Comparison of ENCODE assay signal across 18 cellular contexts in the genomic region with DNA sequence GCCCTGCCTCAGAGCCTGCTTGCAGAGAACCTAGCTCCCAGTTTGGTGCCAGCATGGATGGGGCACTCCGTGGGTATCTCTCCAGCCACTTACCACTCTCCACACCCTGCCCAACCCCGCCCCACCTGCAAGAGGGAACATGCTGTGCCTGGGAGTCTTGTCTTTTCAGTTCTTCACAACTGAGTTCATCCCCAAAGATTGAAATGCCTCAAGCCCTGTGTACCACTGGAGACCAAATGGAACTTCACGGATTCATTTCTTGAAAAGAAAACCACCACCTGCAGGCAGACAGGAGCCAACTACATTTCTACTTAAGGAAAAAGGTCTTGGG. TPM values are rescaled to one million over a fixed set of nuclear protein-coding genes. Genes with fewer than 3 reads are reported as not detected.
DNase-seq lines count a peak whose midpoint lies in the region; ATAC-seq and TF ChIP-seq lines count a peak whose summit lies in the region.
"Had no signal": no experiment of that assay in that cellular context is flagged by ENCODE, and none has a peak within 500 bp of the region (broad histone marks: within the 10 kb centered on the region; RNA-seq: fewer than 3 reads in every experiment).

No MANE protein-coding gene starts in this region.

- peak overlapping the region in 1 of 4 donors; percentile 13 for H3K4me3 Mint-ChIP-seq in CD4-positive, CD25-positive, alpha-beta regulatory T cell
- H3K4me3 Mint-ChIP-seq in CD8-positive, alpha-beta T cell: no peak overlapping the region
- H3K4me3 Mint-ChIP-seq: activated naive CD4-positive, alpha-beta T cell treated with anti-CD3 and anti-CD28 coated beads for 36 hours; H9; stimulated activated naive CD8-positive, alpha-beta T cell treated with anti-CD3 and anti-CD28 coated beads, Interleukin-15, Interleukin-2, amounts not matched to agents 100 ng/mL and 50 ng/mL, for 24 hours had no signal

- H3K27ac ChIP-seq in CD4-positive, CD25-positive, alpha-beta regulatory T cell (ENCODE audit: insufficient read depth, low read length, poor library complexity, severe bottlenecking): no peak overlapping the region
- H3K27ac ChIP-seq in CD8-positive, alpha-beta T cell (ENCODE audit: low read depth, low read length): no peak overlapping the region
- no peak overlapping the region for H3K27ac ChIP-seq in foreskin keratinocyte
- H3K27ac ChIP-seq: tibial artery had no signal

- POLR2A ChIA-PET in CD8-positive, alpha-beta T cell (lab: Charles Lee): interaction anchor here (1.3 to 1.4 kb wide), 2 partner anchors 11 to 23 kb away, joined by 3 to 9 read pairs; no protein-coding TSS in a partner anchor

- H3K9me3 ChIP-seq in CD4-positive, CD25-positive, alpha-beta regulatory T cell (ENCODE audit: control insufficient read depth in 2 of 2, low read length in 2 of 2): no peaks in the 10 kb centered on the region
- no peaks in the 10 kb centered on the region for H3K9me3 ChIP-seq in CD8-positive, alpha-beta T cell (ENCODE audit: low read length)
- H3K9me3 ChIP-seq: spleen, tibial artery had no signal

- H3K9me3 Mint-ChIP-seq in CD4-positive, CD25-positive, alpha-beta regulatory T cell: no peaks in the 10 kb centered on the region
- no peaks in the 10 kb centered on the region for H3K9me3 Mint-ChIP-seq in CD8-positive, alpha-beta T cell
- H3K9me3 Mint-ChIP-seq: activated naive CD4-positive, alpha-beta T cell treated with anti-CD3 and anti-CD28 coated beads for 36 hours; H9; stimulated activated naive CD8-positive, alpha-beta T cell treated with anti-CD3 and anti-CD28 coated beads, Interleukin-15, Interleukin-2, amounts not matched to agents 100 ng/mL and 50 ng/mL, for 24 hours had no signal

- H3K27me3 ChIP-seq in CD4-positive, CD25-positive, alpha-beta regulatory T cell (ENCODE audit: control insufficient read depth, insufficient read depth, low read length): no peaks in the 10 kb centered on the region
- H3K27me3 ChIP-seq in CD8-positive, alpha-beta T cell (ENCODE audit: insufficient read depth, low read length): no peaks in the 10 kb centered on the region
- H3K27me3 ChIP-seq in foreskin keratinocyte: no peaks in the 10 kb centered on the region
- H3K27me3 ChIP-seq: spleen, tibial artery had no signal

- peak overlapping the region; percentile 43 for H3K4me3 ChIP-seq in CD4-positive, CD25-positive, alpha-beta regulatory T cell (ENCODE audit: low read depth, low read length)
- no peak overlapping the region for H3K4me3 ChIP-seq in CD8-positive, alpha-beta T cell (ENCODE audit: low read depth, low read length)
- H3K4me3 ChIP-seq: spleen, tibial artery had no signal

- H3K27ac Mint-ChIP-seq in CD4-positive, CD25-positive, alpha-beta regulatory T cell: peak overlapping the region in 2 of 3 donors; percentile 54 to 60
- H3K27ac Mint-ChIP-seq in CD8-positive, alpha-beta T cell: peak overlapping the region; percentile 56

- CTCF ChIA-PET in CD8-positive, alpha-beta T cell (lab: Charles Lee): interaction anchor here (1.1 to 4.2 kb wide), 2 partner anchors 12 to 146 kb away, joined by 3 to 30 read pairs; no protein-coding TSS in a partner anchor

- no peak for ATAC-seq in CD4-positive, CD25-positive, alpha-beta regulatory T cell (ENCODE audit: low read depth in 2 of 2)
- no peak for ATAC-seq in CD8-positive, alpha-beta T cell
- no peak for ATAC-seq in foreskin keratinocyte

- no peak for DNase-seq in CD4-positive, CD25-positive, alpha-beta regulatory T cell
- peak in 1 of 7 experiments; percentile 19 for DNase-seq in CD8-positive, alpha-beta T cell
- DNase-seq in activated CD8-positive, alpha-beta memory T cell treated with anti-CD3 and anti-CD28 coated beads, Interleukin-2, amount 50 U/mL, for 48 hours: peak; percentile 45
- DNase-seq in foreskin keratinocyte: peak in 1 of 2 donors; percentile 61
- no peak for DNase-seq in dedifferentiated amniotic fluid mesenchymal stem cell (ENCODE audit: extremely low spot score)
- no peak for DNase-seq in activated CD4-positive, CD25-positive, alpha-beta regulatory T cell (lab: John Stamatoyannopoulos, UW)
- no peak for DNase-seq in activated CD4-positive, CD25-positive, alpha-beta regulatory T cell treated with anti-CD3 and anti-CD28 coated beads, Interleukin-2, amount 50 U/mL, for 72 hours
- DNase-seq: DMS79, H9, kidney glomerular epithelial cell, NCI-H146, NCI-H2171, NCI-H524 treated with DMSO at 0.1 percent for 48 hours, spleen, tibial artery had no signal

- no peaks in the 10 kb centered on the region for H3K27me3 Mint-ChIP-seq in CD4-positive, CD25-positive, alpha-beta regulatory T cell
- no peaks in the 10 kb centered on the region for H3K27me3 Mint-ChIP-seq in CD8-positive, alpha-beta T cell (ENCODE audit: low read depth)
- H3K27me3 Mint-ChIP-seq: stimulated activated naive CD8-positive, alpha-beta T cell treated with anti-CD3 and anti-CD28 coated beads, Interleukin-15, Interleukin-2, amounts not matched to agents 100 ng/mL and 50 ng/mL, for 24 hours had no signal

- TF ChIP-seq CTCF in CD8-positive, alpha-beta T cell (IDR thresholded peaks at IDR 0.05): no peak
- peak; percentile 6 for TF ChIP-seq CTCF in foreskin keratinocyte (conservative IDR thresholded peaks at IDR 0.05)

- H3K4me1 ChIP-seq in CD4-positive, CD25-positive, alpha-beta regulatory T cell (ENCODE audit: control insufficient read depth, insufficient read depth, low read length, poor library complexity, severe bottlenecking): peaks cover 44% of the 10 kb centered on the region
- H3K4me1 ChIP-seq in CD8-positive, alpha-beta T cell (ENCODE audit: insufficient read depth, low read length): peaks cover 58% of the 10 kb centered on the region
- H3K4me1 ChIP-seq in foreskin keratinocyte: peaks cover 44% of the 10 kb centered on the region
- H3K4me1 ChIP-seq: tibial artery had no signal

- H3K36me3 Mint-ChIP-seq in CD4-positive, CD25-positive, alpha-beta regulatory T cell: peaks cover 27% of the 10 kb centered on the region
- H3K36me3 Mint-ChIP-seq in CD8-positive, alpha-beta T cell: peaks cover 9% of the 10 kb centered on the region

- intact Hi-C loops in CD8-positive, alpha-beta T cell (cut with DNase I, micrococcal nuclease): loop anchor here in 1 of 2 experiments (5.0 kb wide), 1 partner anchor 34 kb away; no protein-coding TSS in a partner anchor

- H3K36me3 ChIP-seq in CD4-positive, CD25-positive, alpha-beta regulatory T cell (ENCODE audit: control insufficient read depth, insufficient read depth, low read length): no peaks in the 10 kb centered on the region
- no peaks in the 10 kb centered on the region for H3K36me3 ChIP-seq in CD8-positive, alpha-beta T cell (ENCODE audit: insufficient read depth, low read length)
- H3K36me3 ChIP-seq: spleen, tibial artery had no signal

- peaks cover 18 to 88% (median 61%) of the 10 kb centered on the region in 4 donors for H3K4me1 Mint-ChIP-seq in CD4-positive, CD25-positive, alpha-beta regulatory T cell
- H3K4me1 Mint-ChIP-seq in CD8-positive, alpha-beta T cell (ENCODE audit: low read depth): peaks cover 85% of the 10 kb centered on the region

RNA-seq across cellular contexts. Expression of a gene that starts 50.2 kb away (rescaled TPM):
- total RNA-seq in CD4-positive, CD25-positive, alpha-beta regulatory T cell: 55.7 TPM
- polyA plus RNA-seq in CD4-positive, CD25-positive, alpha-beta regulatory T cell: 1 to 10 TPM; 2.3 to 4.9 (median 4.2) TPM
- total RNA-seq in CD8-positive, alpha-beta T cell: 10 to 100 TPM; 20.2 to 20.4 TPM
- total RNA-seq in foreskin keratinocyte: 10.4 and 10.9 TPM in 2 replicates
- 2.8 and 3.5 TPM in 2 replicates for polyA plus RNA-seq in foreskin keratinocyte
- total RNA-seq: lung microvascular endothelial cell had no signal
